ENCODE assay signal across 21 cellular contexts in genomic region chr11:126327280-126328000, GRCh38. TPM values are rescaled to one million over a fixed set of nuclear protein-coding genes. Genes with fewer than 3 reads are reported as not detected.
DNase-seq lines count a peak whose midpoint lies in the region; ATAC-seq and TF ChIP-seq lines count a peak whose summit lies in the region.
"Had no signal": no experiment of that assay in that cellular context is flagged by ENCODE, and none has a peak within 500 bp of the region (broad histone marks: within the 10 kb centered on the region; RNA-seq: fewer than 3 reads in every experiment).

No MANE protein-coding gene starts in this region.

- DNase-seq in T-helper 1 cell (no peak), memory B cell (ENCODE audit: low spot score in 2 of 2) (no peak), GDM1 (lab: John Stamatoyannopoulos, UW) (no peak), GM10248 (ENCODE audit: extremely low spot score) (no peak)
- no peak for DNase-seq in stimulated activated naive CD8-positive, alpha-beta T cell treated with anti-CD3 and anti-CD28 coated beads, Interleukin-15, amount 100 ng/mL, for 72 hours
- no peak for DNase-seq in T-helper 2 cell treated with Interferon-gamma antibody and Interleukin-4, amounts not matched to agents 5 μg/mL and 100 μg/mL, for 36 hours (ENCODE audit: low spot score)
- DNase-seq: 8988T; activated CD4-positive, alpha-beta T cell treated with anti-CD3 and anti-CD28 coated beads for 4 hours; amniotic stem cell; central memory CD4-positive, alpha-beta T cell; left colon; NCI-H187 treated with DMSO at 0.1 percent for 48 hours; NK-92 treated with Interleukin-12 subunit alpha and Interleukin-12 subunit beta, amount 100 ng/mL, for 24 hours; occipital lobe; sigmoid colon; stimulated activated naive CD4-positive, alpha-beta T cell; transverse colon had no signal

- no peak for ATAC-seq in activated T-helper 17 cell treated with anti-CD3 and anti-CD28 coated beads, Interleukin-2, amount 50 U/mL, for 72 hours (replicated peaks)
- no peak for ATAC-seq in memory B cell (ENCODE audit: low read depth)
- no peak for ATAC-seq in stimulated activated naive CD8-positive, alpha-beta T cell treated with anti-CD3 and anti-CD28 coated beads, Interleukin-15, amount 100 ng/mL, for 72 hours
- ATAC-seq: gastroesophageal sphincter, left colon had no signal

- peak overlapping the region; percentile 8 for H3K27ac Mint-ChIP-seq in T-helper 1 cell treated with Interleukin-12 subunit alpha and Interleukin-12 subunit beta and Interleukin-4 antibody, amounts not matched to agents 30 μg/mL and 1 μg/mL, for 36 hours
- H3K27ac Mint-ChIP-seq in activated T-helper 17 cell treated with anti-CD3 and anti-CD28 coated beads, Interleukin-2, amount 50 U/mL, for 72 hours, result peak overlapping the region; percentile 73
- peak overlapping the region; percentile 19 for H3K27ac Mint-ChIP-seq in memory B cell
- peak overlapping the region; percentile 35 to 77 for H3K27ac Mint-ChIP-seq in stimulated activated naive CD8-positive, alpha-beta T cell treated with anti-CD3 and anti-CD28 coated beads, Interleukin-15, amount 100 ng/mL, for 72 hours
- no peak overlapping the region for H3K27ac Mint-ChIP-seq in T-helper 2 cell treated with Interferon-gamma antibody and Interleukin-4, amounts not matched to agents 5 μg/mL and 100 μg/mL, for 36 hours
- H3K27ac Mint-ChIP-seq: B cell had no signal

- H3K9me3 Mint-ChIP-seq in T-helper 1 cell treated with Interleukin-12 subunit alpha and Interleukin-12 subunit beta and Interleukin-4 antibody, amounts not matched to agents 30 μg/mL and 1 μg/mL, for 36 hours, result no peaks in the 10 kb centered on the region
- no peaks in the 10 kb centered on the region for H3K9me3 Mint-ChIP-seq in activated T-helper 17 cell treated with anti-CD3 and anti-CD28 coated beads, Interleukin-2, amount 50 U/mL, for 72 hours
- no peaks in the 10 kb centered on the region for H3K9me3 Mint-ChIP-seq in memory B cell
- no peaks in the 10 kb centered on the region for H3K9me3 Mint-ChIP-seq in stimulated activated naive CD8-positive, alpha-beta T cell treated with anti-CD3 and anti-CD28 coated beads, Interleukin-15, amount 100 ng/mL, for 72 hours
- H3K9me3 Mint-ChIP-seq in T-helper 2 cell treated with Interferon-gamma antibody and Interleukin-4, amounts not matched to agents 5 μg/mL and 100 μg/mL, for 36 hours, result no peaks in the 10 kb centered on the region

- POLR2A ChIA-PET in GM10248 (lab: Yijun Ruan, JAX), result no interaction called here

- no peak overlapping the region for H3K4me3 Mint-ChIP-seq in T-helper 1 cell treated with Interleukin-12 subunit alpha and Interleukin-12 subunit beta and Interleukin-4 antibody, amounts not matched to agents 30 μg/mL and 1 μg/mL, for 36 hours
- no peak overlapping the region for H3K4me3 Mint-ChIP-seq in activated T-helper 17 cell treated with anti-CD3 and anti-CD28 coated beads, Interleukin-2, amount 50 U/mL, for 72 hours
- no peak overlapping the region for H3K4me3 Mint-ChIP-seq in memory B cell
- H3K4me3 Mint-ChIP-seq in stimulated activated naive CD8-positive, alpha-beta T cell treated with anti-CD3 and anti-CD28 coated beads, Interleukin-15, amount 100 ng/mL, for 72 hours, result no peak overlapping the region
- H3K4me3 Mint-ChIP-seq in T-helper 2 cell treated with Interferon-gamma antibody and Interleukin-4, amounts not matched to agents 5 μg/mL and 100 μg/mL, for 36 hours, result no peak overlapping the region
- H3K4me3 Mint-ChIP-seq: B cell had no signal

- TF ChIP-seq CTCF in GM10248 (IDR thresholded peaks at IDR 0.05; ENCODE audit: control extremely low read depth, extremely low read depth, low read depth, missing control alignments), result no peak

- peaks cover 3% of the 10 kb centered on the region for H3K36me3 Mint-ChIP-seq in T-helper 1 cell treated with Interleukin-12 subunit alpha and Interleukin-12 subunit beta and Interleukin-4 antibody, amounts not matched to agents 30 μg/mL and 1 μg/mL, for 36 hours (ENCODE audit: low read depth)
- H3K36me3 Mint-ChIP-seq in activated T-helper 17 cell treated with anti-CD3 and anti-CD28 coated beads, Interleukin-2, amount 50 U/mL, for 72 hours (ENCODE audit: low read depth), result peaks cover 43% of the 10 kb centered on the region
- peaks cover 17% of the 10 kb centered on the region for H3K36me3 Mint-ChIP-seq in memory B cell
- peaks cover 4% of the 10 kb centered on the region for H3K36me3 Mint-ChIP-seq in T-helper 2 cell treated with Interferon-gamma antibody and Interleukin-4, amounts not matched to agents 5 μg/mL and 100 μg/mL, for 36 hours (ENCODE audit: low read depth)

- peaks cover 5% of the 10 kb centered on the region for H3K4me1 Mint-ChIP-seq in T-helper 1 cell treated with Interleukin-12 subunit alpha and Interleukin-12 subunit beta and Interleukin-4 antibody, amounts not matched to agents 30 μg/mL and 1 μg/mL, for 36 hours (ENCODE audit: low read depth)
- peaks cover 17% of the 10 kb centered on the region for H3K4me1 Mint-ChIP-seq in activated T-helper 17 cell treated with anti-CD3 and anti-CD28 coated beads, Interleukin-2, amount 50 U/mL, for 72 hours
- H3K4me1 Mint-ChIP-seq in memory B cell, result peaks cover 4% of the 10 kb centered on the region
- H3K4me1 Mint-ChIP-seq in stimulated activated naive CD8-positive, alpha-beta T cell treated with anti-CD3 and anti-CD28 coated beads, Interleukin-15, amount 100 ng/mL, for 72 hours, result peaks cover 29% of the 10 kb centered on the region
- peaks cover 5% of the 10 kb centered on the region for H3K4me1 Mint-ChIP-seq in T-helper 2 cell treated with Interferon-gamma antibody and Interleukin-4, amounts not matched to agents 5 μg/mL and 100 μg/mL, for 36 hours (ENCODE audit: low read depth)
- H3K4me1 Mint-ChIP-seq: B cell had no signal

- CTCF ChIA-PET in GM10248 (lab: Yijun Ruan, JAX), result interaction anchor here (1.4 kb wide), 1 partner anchor 17 kb away, joined by 4 read pairs; no protein-coding TSS in a partner anchor

- H3K27me3 Mint-ChIP-seq in T-helper 1 cell treated with Interleukin-12 subunit alpha and Interleukin-12 subunit beta and Interleukin-4 antibody, amounts not matched to agents 30 μg/mL and 1 μg/mL, for 36 hours (ENCODE audit: low read depth), result no peaks in the 10 kb centered on the region
- H3K27me3 Mint-ChIP-seq in activated T-helper 17 cell treated with anti-CD3 and anti-CD28 coated beads, Interleukin-2, amount 50 U/mL, for 72 hours, result no peaks in the 10 kb centered on the region
- H3K27me3 Mint-ChIP-seq in memory B cell, result no peaks in the 10 kb centered on the region
- no peaks in the 10 kb centered on the region for H3K27me3 Mint-ChIP-seq in stimulated activated naive CD8-positive, alpha-beta T cell treated with anti-CD3 and anti-CD28 coated beads, Interleukin-15, amount 100 ng/mL, for 72 hours
- no peaks in the 10 kb centered on the region for H3K27me3 Mint-ChIP-seq in T-helper 2 cell treated with Interferon-gamma antibody and Interleukin-4, amounts not matched to agents 5 μg/mL and 100 μg/mL, for 36 hours (ENCODE audit: low read depth)
- H3K27me3 Mint-ChIP-seq: B cell had no signal

RNA-seq across cellular contexts. Expression of gene DCPS, which starts 23.6 kb away (rescaled TPM):
- 10 to 100 TPM; 28.1 to 47.5 TPM for total RNA-seq in activated T-helper 17 cell treated with anti-CD3 and anti-CD28 coated beads, Interleukin-2, amount 50 U/mL, for 72 hours

RNA-seq across cellular contexts. Expression of gene ST3GAL4, which starts 28.0 kb away (rescaled TPM):
- total RNA-seq in activated T-helper 17 cell treated with anti-CD3 and anti-CD28 coated beads, Interleukin-2, amount 50 U/mL, for 72 hours, result 10 to 100 TPM; 10.0 to 16.2 TPM

RNA-seq across cellular contexts. Expression of gene TIRAP, which starts 44.5 kb away (rescaled TPM):
- 10 to 100 TPM; 11.1 to 12.0 TPM for total RNA-seq in activated T-helper 17 cell treated with anti-CD3 and anti-CD28 coated beads, Interleukin-2, amount 50 U/mL, for 72 hours

RNA-seq across cellular contexts. Expression of gene FOXRED1, which starts 58.5 kb away (rescaled TPM):
- 10 to 100 TPM; 34.6 to 47.1 TPM for total RNA-seq in activated T-helper 17 cell treated with anti-CD3 and anti-CD28 coated beads, Interleukin-2, amount 50 U/mL, for 72 hours

RNA-seq across cellular contexts. Expression of gene SRPRA, which starts 58.7 kb away (rescaled TPM):
- total RNA-seq in activated T-helper 17 cell treated with anti-CD3 and anti-CD28 coated beads, Interleukin-2, amount 50 U/mL, for 72 hours, result 100 to 1,000 TPM in 1 of 2 donors, 10 to 100 TPM in 1; 92.5 to 142 TPM
